In the genomic region with DNA sequence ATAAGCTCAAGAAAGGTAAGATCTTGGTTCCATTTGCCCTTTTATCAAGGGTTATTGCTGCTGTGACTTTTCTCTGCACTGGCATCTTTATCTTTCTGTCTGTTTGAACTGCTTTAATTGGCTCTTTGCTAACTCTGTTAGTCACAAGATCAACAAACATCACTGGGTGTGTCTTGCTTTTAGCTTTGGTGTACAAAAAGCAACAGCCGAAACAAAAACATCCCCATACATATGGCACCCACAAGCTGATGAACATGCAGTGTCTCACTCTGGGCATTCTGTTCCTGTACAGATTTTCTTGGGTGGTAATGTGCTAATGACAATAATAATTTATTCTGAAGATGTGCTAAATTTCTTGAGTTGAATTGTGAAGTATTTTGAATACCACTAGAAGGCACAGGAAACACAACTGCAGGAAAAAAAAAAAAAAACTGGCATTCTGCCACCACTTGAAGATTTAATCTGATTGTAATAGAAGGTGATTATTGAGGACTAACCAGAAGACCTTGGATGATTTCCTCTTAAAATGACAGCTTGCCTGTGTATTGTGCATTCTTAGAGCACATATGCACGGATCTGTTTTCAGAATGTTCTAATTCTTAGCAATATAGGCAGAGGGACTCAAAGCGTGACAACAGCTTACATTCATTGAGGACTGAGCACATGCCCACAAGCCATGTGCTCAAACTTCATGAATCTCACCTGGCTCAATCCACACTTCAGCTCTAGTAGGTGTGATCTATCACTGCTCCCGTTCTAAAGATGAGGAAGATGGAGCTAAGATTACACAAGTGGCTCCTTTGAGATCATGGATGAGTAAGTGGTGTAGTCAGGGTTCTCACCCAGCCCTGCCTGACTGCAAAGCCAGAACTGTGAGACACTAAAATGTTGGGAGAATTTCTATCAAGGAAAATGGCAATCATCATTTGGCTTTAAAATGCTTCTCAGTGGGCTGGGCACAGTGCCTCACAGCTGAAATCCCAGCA, we compare ENCODE assay signal across 11 cellular contexts.
DNase-seq lines count a peak whose midpoint lies in the region; ATAC-seq, FAIRE-seq and TF ChIP-seq lines count a peak whose summit lies in the region.
"Had no signal": no experiment of that assay in that cellular context is flagged by ENCODE, and none has a peak within 500 bp of the region (broad histone marks: within the 10 kb centered on the region; RNA-seq: fewer than 3 reads in every experiment).

No MANE protein-coding gene starts in this region.

- no peaks in the 10 kb centered on the region for H3K9me3 ChIP-seq in HepG2 (ENCODE audit: low read length)

- H3K27me3 ChIP-seq in HepG2 (ENCODE audit: control insufficient read depth in 1 of 2, insufficient read depth in 2 of 2, low read length in 2 of 2), result no peaks in the 10 kb centered on the region
- H3K27me3 ChIP-seq: cardiac muscle cell had no signal

- H2AFZ ChIP-seq in HepG2 (ENCODE audit: low read length), result no peak overlapping the region
- H2AFZ ChIP-seq: parathyroid adenoma had no signal

- 3% methylated on average over 4 of the region's 4 CpGs for WGBS in HepG2 (ENCODE audit: low lambda C conversion rate)

- BruUV-seq in HepG2 (replicated peaks; lab: Mats Ljungman, UMichigan), result no TSS peak

- TF ChIP-seq CTCF in astrocyte of the spinal cord (IDR thresholded peaks at IDR 0.05; ENCODE audit: low read depth, low read length) (no peak), HepG2 (CRISPR knock-in tag; IDR thresholded peaks at IDR 0.05) (no peak)

- FAIRE-seq in HepG2 (lab: Jason Lieb, UNC), result no peak

- in situ Hi-C loops in Caki2 (cut with HindIII; ENCODE audit: low pct_unique_long_range_greater_than_20kb, low sequenced_read_pairs) (no loop called here), astrocyte of the spinal cord (cut with HindIII; ENCODE audit: low sequenced_read_pairs) (no loop called here), HepG2 (cut with HindIII; ENCODE audit: extremely low pct_ligation_motif_present, low pct_unique_long_range_greater_than_20kb) (no loop called here)

- CTCF ChIA-PET in HepG2 (lab: Yijun Ruan, JAX; ENCODE audit: low intra/inter-chr PET ratio, low total read pairs), result no interaction called here

- no peak overlapping the region for H3K4me2 ChIP-seq in HepG2 (ENCODE audit: low read depth, low read length)

- no peak overlapping the region for H3K27ac ChIP-seq in HepG2 (ENCODE audit: extremely low read length, insufficient read depth, low read length)
- H3K27ac ChIP-seq: cardiac muscle cell, parathyroid adenoma had no signal

- no peaks in the 10 kb centered on the region for H3K79me2 ChIP-seq in HepG2 (ENCODE audit: insufficient read depth, low read length)
- H3K79me2 ChIP-seq: parathyroid adenoma had no signal

- H4K20me1 ChIP-seq in HepG2 (ENCODE audit: insufficient read depth, low read length), result no peaks in the 10 kb centered on the region

- no peak for TF ChIP-seq POLR2A in HepG2 (IDR thresholded peaks at IDR 0.05; ENCODE audit: insufficient read depth in 1 of 2, low read depth in 2 of 2, low read length in 2 of 2)

- no peak overlapping the region for H3K9ac ChIP-seq in HepG2 (ENCODE audit: insufficient read depth, low read depth, low read length)
- H3K9ac ChIP-seq: parathyroid adenoma had no signal

- no peak for TF ChIP-seq EP300 in HepG2 (IDR thresholded peaks at IDR 0.05; ENCODE audit: low read depth in 2 of 2, low read length in 2 of 2)
- no peak for TF ChIP-seq EP300 in HepG2 (CRISPR knock-in tag; IDR thresholded peaks at IDR 0.05; ENCODE audit: borderline replicate concordance)

- intact Hi-C loops in HepG2 (cut with micrococcal nuclease; ENCODE audit: unreplicated experiment), result no loop called here

- ATAC-seq in HepG2, result no peak

- no peak for TF ChIP-seq RAD21 in HepG2 (CRISPR knock-in tag; IDR thresholded peaks at IDR 0.05)

- no peaks in the 10 kb centered on the region for H3K36me3 ChIP-seq in HepG2 (replicated peaks in 1 of 2; ENCODE audit: control insufficient read depth in 1 of 2, insufficient read depth in 2 of 2, low read length in 2 of 2)
- H3K36me3 ChIP-seq: cardiac muscle cell had no signal

- H3K4me1 ChIP-seq in HepG2 (ENCODE audit: insufficient read depth, low read length), result no peaks in the 10 kb centered on the region
- H3K4me1 ChIP-seq: parathyroid adenoma had no signal

- no peak overlapping the region for H3K4me3 ChIP-seq in astrocyte of the spinal cord (ENCODE audit: low read depth, low read length)
- H3K4me3 ChIP-seq in HepG2 (replicated peaks in 1 of 3; ENCODE audit: insufficient read depth in 1 of 3, low read depth in 2 of 3, low read length in 3 of 3), result no peak overlapping the region
- H3K4me3 ChIP-seq: cardiac muscle cell had no signal

- DNase-seq in Caki2 (ENCODE audit: low read depth) (peak; percentile 76), LHCN-M2 (ENCODE audit: low read depth) (peak; percentile 82), astrocyte of the spinal cord (ENCODE audit: low read depth, low spot score) (peak; percentile 72), myocyte (ENCODE audit: low read depth) (peak; percentile 23), HepG2 (ENCODE audit: low spot score) (no peak), HK-2 (ENCODE audit: unreplicated experiment) (no peak)
- no peak for DNase-seq in stimulated activated CD4-positive, alpha-beta T cell treated with anti-CD3 and anti-CD28 coated beads, Interleukin-2, amount 100 ng/mL, for 24 hours
- no peak for DNase-seq in activated CD4-positive, alpha-beta T cell treated with anti-CD3 and anti-CD28 coated beads, Interleukin-2, amount 50 U/mL, for 4 hours
- DNase-seq: activated CD4-positive, alpha-beta memory T cell treated with anti-CD3 and anti-CD28 coated beads, Interleukin-2, amount 10 ng/mL, durations not matched to agents 7 days and 5 days had no signal

- POLR2A ChIA-PET in HepG2 (lab: Yijun Ruan, JAX), result no interaction called here

TF ChIP-seq in HepG2, 621 proteins besides CTCF, POLR2A, EP300 and RAD21:
- TF ChIP-seq ZNF205 (CRISPR knock-in tag; IDR thresholded peaks at IDR 0.05) (no peak), ZNF143 (CRISPR knock-in tag; IDR thresholded peaks at IDR 0.05) (no peak)

Comparison
In these comparisons a context has a peak if more than half of its experiments do, and no peak if none do; other contexts are left out.
1. DNase-seq: peak in Caki2 (single experiment), LHCN-M2 (single experiment), astrocyte of the spinal cord (single experiment) and myocyte (single experiment); none in HepG2 (single experiment), stimulated activated CD4-positive, alpha-beta T cell treated with anti-CD3 and anti-CD28 coated beads, Interleukin-2, amount 100 ng/mL, for 24 hours (0 of 2), activated CD4-positive, alpha-beta T cell treated with anti-CD3 and anti-CD28 coated beads, Interleukin-2, amount 50 U/mL, for 4 hours (0 of 2) and HK-2 (single experiment).